Comparison of ENCODE assay signal across 17 cellular contexts in the genomic region with DNA sequence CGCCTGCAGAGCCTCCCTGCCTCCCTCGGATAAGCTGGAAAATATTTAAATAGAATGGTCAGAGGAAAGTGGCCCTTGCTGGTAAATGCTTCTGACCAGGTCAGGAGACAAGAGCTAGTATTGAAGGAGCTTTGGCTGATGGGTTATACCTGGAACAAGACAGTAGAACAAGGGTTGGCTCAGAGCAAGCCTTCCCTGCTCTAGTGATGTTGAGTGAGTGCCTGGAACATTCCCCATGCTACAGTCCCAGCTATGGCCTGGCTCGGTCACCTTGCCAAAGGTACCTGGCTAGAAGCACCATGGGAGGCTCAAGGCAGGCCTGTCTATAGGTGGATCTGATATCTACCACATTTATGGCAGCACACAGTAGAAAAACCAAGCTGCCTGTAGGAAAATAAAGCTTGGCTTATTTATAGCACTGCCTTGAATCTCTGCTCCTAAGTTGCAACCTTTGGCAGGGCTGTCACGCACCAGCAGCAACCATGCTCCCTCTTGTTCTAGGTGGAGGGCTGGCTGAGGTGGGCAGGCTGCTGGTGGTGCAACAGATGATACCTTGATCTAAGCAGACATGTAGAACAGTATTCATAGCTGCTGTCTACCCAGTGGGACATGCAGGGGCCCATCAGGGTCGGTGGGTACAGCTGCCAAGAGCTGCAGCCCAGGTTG.
"Had no signal": no experiment of that assay in that cellular context is flagged by ENCODE, and none has a peak within 500 bp of the region (broad histone marks: within the 10 kb centered on the region; RNA-seq: fewer than 3 reads in every experiment).

No MANE protein-coding gene starts in this region.

- H3K9me3 ChIP-seq: ascending aorta, breast epithelium, mucosa of descending colon, thoracic aorta had no signal

- ATAC-seq: effector memory CD8-positive, alpha-beta T cell; left colon; mucosa of descending colon; naive thymus-derived CD4-positive, alpha-beta T cell; T-helper 17 cell had no signal

- H3K36me3 Mint-ChIP-seq: activated naive CD4-positive, alpha-beta T cell treated with anti-CD3 and anti-CD28 coated beads, Interleukin-2, amount 10 ng/mL, durations not matched to agents 7 days and 5 days; naive thymus-derived CD4-positive, alpha-beta T cell had no signal

- H3K9me3 Mint-ChIP-seq: activated B cell treated with CpG ODN at 0.5 μM for 24 hours; activated CD4-positive, alpha-beta T cell treated with anti-CD3 and anti-CD28 coated beads, Interleukin-2, amount 10 ng/mL, durations not matched to agents 7 days and 5 days; activated naive CD4-positive, alpha-beta T cell treated with anti-CD3 and anti-CD28 coated beads, Interleukin-2, amount 10 ng/mL, durations not matched to agents 7 days and 5 days; dendritic cell treated with granulocyte-macrophage colony-stimulating factor and Interleukin-4, amounts not matched to agents 40 ng/mL and 50 ng/mL, for 4 days; effector memory CD8-positive, alpha-beta T cell had no signal

- H3K4me1 ChIP-seq: ascending aorta, breast epithelium had no signal

- H3K36me3 ChIP-seq: ascending aorta, breast epithelium, thoracic aorta had no signal

- DNase-seq: activated B cell treated with CpG ODN at 0.5 μM for 24 hours; activated CD4-positive, alpha-beta T cell treated with anti-CD3 and anti-CD28 coated beads, Interleukin-2, amount 10 ng/mL, durations not matched to agents 7 days and 5 days; activated naive CD4-positive, alpha-beta T cell treated with anti-CD3 and anti-CD28 coated beads, Interleukin-2, amount 10 ng/mL, durations not matched to agents 7 days and 5 days; effector memory CD8-positive, alpha-beta T cell; foreskin melanocyte; head of caudate nucleus; left colon; mammary epithelial cell; mucosa of descending colon; naive thymus-derived CD4-positive, alpha-beta T cell; nucleus accumbens; T-helper 17 cell had no signal

- H3K27ac ChIP-seq: ascending aorta, breast epithelium, skin epidermis, thoracic aorta had no signal

- H3K4me3 ChIP-seq: ascending aorta, breast epithelium, mucosa of descending colon, skin epidermis, thoracic aorta had no signal

- H3K27me3 ChIP-seq: ascending aorta, breast epithelium had no signal

- H3K27me3 Mint-ChIP-seq: activated B cell treated with CpG ODN at 0.5 μM for 24 hours had no signal

- H3K27ac Mint-ChIP-seq: activated B cell treated with CpG ODN at 0.5 μM for 24 hours; activated CD4-positive, alpha-beta T cell treated with anti-CD3 and anti-CD28 coated beads, Interleukin-2, amount 10 ng/mL, durations not matched to agents 7 days and 5 days; activated naive CD4-positive, alpha-beta T cell treated with anti-CD3 and anti-CD28 coated beads, Interleukin-2, amount 10 ng/mL, durations not matched to agents 7 days and 5 days; dendritic cell treated with granulocyte-macrophage colony-stimulating factor and Interleukin-4, amounts not matched to agents 40 ng/mL and 50 ng/mL, for 4 days; effector memory CD8-positive, alpha-beta T cell; naive thymus-derived CD4-positive, alpha-beta T cell; T-helper 17 cell had no signal

- H3K4me3 Mint-ChIP-seq: activated B cell treated with CpG ODN at 0.5 μM for 24 hours; activated CD4-positive, alpha-beta T cell treated with anti-CD3 and anti-CD28 coated beads, Interleukin-2, amount 10 ng/mL, durations not matched to agents 7 days and 5 days; activated naive CD4-positive, alpha-beta T cell treated with anti-CD3 and anti-CD28 coated beads, Interleukin-2, amount 10 ng/mL, durations not matched to agents 7 days and 5 days; dendritic cell treated with granulocyte-macrophage colony-stimulating factor and Interleukin-4, amounts not matched to agents 40 ng/mL and 50 ng/mL, for 4 days; effector memory CD8-positive, alpha-beta T cell; naive thymus-derived CD4-positive, alpha-beta T cell; T-helper 17 cell had no signal
